8 cellular contexts compared by ENCODE assay signal in genomic region chr2:39228413-39229209, GRCh38. TPM values are rescaled to one million over a fixed set of nuclear protein-coding genes. Genes with fewer than 3 reads are reported as not detected.
DNase-seq lines count a peak whose midpoint lies in the region; ATAC-seq, FAIRE-seq and TF ChIP-seq lines count a peak whose summit lies in the region.

No MANE protein-coding gene starts in this region.

- H3K4me1 ChIP-seq in small intestine (ENCODE audit: control insufficient read depth in 2 of 2, insufficient read depth in 1 of 2, low read depth in 1 of 2, low read length in 1 of 2) = peaks cover 0 to 2% of the 10 kb centered on the region in 2 donors

- no peak overlapping the region for H3K4me3 ChIP-seq in small intestine (ENCODE audit: low read depth in 1 of 2, low read length in 2 of 2)

- no peak for FAIRE-seq in small intestine (lab: Jason Lieb, UNC)

- POLR2A ChIA-PET in T-cell (lab: Charles Lee) = interaction anchor here (0.7 to 1.0 kb wide), 3 partner anchors 110 to 477 kb away, joined by 3 to 19 read pairs (median 4); no protein-coding TSS in a partner anchor

- DNase-seq in AML-193 (lab: John Stamatoyannopoulos, UW) = peak; percentile 28 to 65
- peak in 4 of 34 experiments; percentile 13 to 22 (median 18) for DNase-seq in T-cell
- no peak for DNase-seq in glutamatergic neuron
- DNase-seq in small intestine = peak; percentile 31
- no peak for DNase-seq in DMS79 treated with DMSO at 0.1 percent for 48 hours (lab: John Stamatoyannopoulos, UW)
- DNase-seq in caudate nucleus (lab: John Stamatoyannopoulos, UW) = no peak
- DNase-seq in sciatic nerve (ENCODE audit: low spot score) = no peak

- no peaks in the 10 kb centered on the region for H3K36me3 ChIP-seq in small intestine (ENCODE audit: control insufficient read depth in 2 of 2, insufficient read depth in 2 of 2, low read length in 2 of 2)

- peak; percentile 32 for ATAC-seq in GM21737 (IDR thresholded peaks at IDR 0.05; ENCODE audit: unreplicated experiment)
- peak; percentile 42 to 47 (median 44) for ATAC-seq in T-cell (replicated peaks in 1 of 4)
- no peak for ATAC-seq in sciatic nerve

- CTCF ChIA-PET in T-cell (lab: Charles Lee) = interaction anchor here (0.5 to 4.1 kb wide), 46 partner anchors 10 to 306 kb away, joined by 3 to 158 read pairs (median 4); partner anchors contain the start of gene SOS1 (in 1 of the 2)

- H3K9me3 ChIP-seq in small intestine (ENCODE audit: control insufficient read depth, low read depth) = no peaks in the 10 kb centered on the region

- intact Hi-C loops in sciatic nerve (cut with DNase I) = loop anchor here (5.0 kb wide), 1 partner anchor 166 kb away; no protein-coding TSS in a partner anchor

- H3K27me3 Mint-ChIP-seq in T-cell = no peaks in the 10 kb centered on the region
- H3K27me3 Mint-ChIP-seq in glutamatergic neuron (ENCODE audit: unreplicated experiment) = no peaks in the 10 kb centered on the region

- peak; percentile 50 for TF ChIP-seq CTCF in glutamatergic neuron (IDR thresholded peaks at IDR 0.05; ENCODE audit: partially characterized antibody, unreplicated experiment)

- H3K27ac ChIP-seq in small intestine (ENCODE audit: low read depth in 1 of 2, low read length in 1 of 2) (peak overlapping the region in 1 of 2 donors; percentile 4), caudate nucleus (ENCODE audit: low read depth, low read length) (no peak overlapping the region)

- H3K27ac Mint-ChIP-seq in T-cell (peak overlapping the region; percentile 35 to 88), glutamatergic neuron (ENCODE audit: unreplicated experiment) (peak overlapping the region; percentile 44)

- H3K4me3 Mint-ChIP-seq in T-cell = peak overlapping the region; percentile 54 to 71 (median 63)
- peak overlapping the region; percentile 75 for H3K4me3 Mint-ChIP-seq in glutamatergic neuron (ENCODE audit: unreplicated experiment)

- H3K9me3 Mint-ChIP-seq in T-cell = no peaks in the 10 kb centered on the region
- peaks cover 1% of the 10 kb centered on the region for H3K9me3 Mint-ChIP-seq in glutamatergic neuron (ENCODE audit: unreplicated experiment)

- H3K36me3 Mint-ChIP-seq in T-cell = peaks cover 3% of the 10 kb centered on the region
- no peaks in the 10 kb centered on the region for H3K36me3 Mint-ChIP-seq in glutamatergic neuron (ENCODE audit: unreplicated experiment)

- H3K4me1 Mint-ChIP-seq in T-cell (peaks cover 19 to 27% (median 20%) of the 10 kb centered on the region in 3 donors), glutamatergic neuron (ENCODE audit: low read depth, unreplicated experiment) (peaks cover 6% of the 10 kb centered on the region)

- H3K27me3 ChIP-seq in small intestine (ENCODE audit: control insufficient read depth in 2 of 2, insufficient read depth in 2 of 2, low read length in 2 of 2) = no peaks in the 10 kb centered on the region

- WGBS in small intestine, 3 donors = 6 to 19% (median 15%) methylated on average over 19 of the region's 19 CpGs

RNA-seq across cellular contexts. Expression of gene CDKL4, which starts 15.2 kb away (rescaled TPM):
- total RNA-seq in T-cell (under 1 TPM in 3 of 5 donors, not detected in 2; 0.32 to 0.66 (median 0.39) TPM), glutamatergic neuron (ENCODE audit: unreplicated experiment) (not detected), sciatic nerve (0.53 TPM)
- polyA plus RNA-seq in small intestine = not detected

Comparison
In these comparisons a context has a peak if more than half of its experiments do, and no peak if none do; other contexts are left out.
1. DNase-seq: peak in AML-193 (2 of 2) and small intestine (single experiment); none in glutamatergic neuron (single experiment), DMS79 treated with DMSO at 0.1 percent for 48 hours (single experiment), caudate nucleus (0 of 61) and sciatic nerve (single experiment).